In genomic region chr22:37516456-37516855, GRCh38 we compare ENCODE assay signal across 19 cellular contexts. TPM values are rescaled to one million over a fixed set of nuclear protein-coding genes. Genes with fewer than 3 reads are reported as not detected.
DNase-seq lines count a peak whose midpoint lies in the region; ATAC-seq, FAIRE-seq and TF ChIP-seq lines count a peak whose summit lies in the region.
"Had no signal": no experiment of that assay in that cellular context is flagged by ENCODE, and none has a peak within 500 bp of the region (broad histone marks: within the 10 kb centered on the region; RNA-seq: fewer than 3 reads in every experiment).

No MANE protein-coding gene starts in this region.

- H4K5ac ChIP-seq in H1 (ENCODE audit: insufficient read length, low read depth, low read length) = no peak overlapping the region

- H3K23me2 ChIP-seq in H1 (ENCODE audit: low read depth, low read length) = peaks cover 10% of the 10 kb centered on the region; the same call in 1 of the 2 replicates

- H2AFZ ChIP-seq in H1 (ENCODE audit: low read length) = no peak overlapping the region
- H2AFZ ChIP-seq in osteoblast (ENCODE audit: low read length) = no peak overlapping the region

- WGBS in H1 (ENCODE audit: extremely low coverage in 1 of 2, insufficient coverage in 1 of 2, insufficient read length in 1 of 2, insufficient replicate concordance in 2 of 2, low coverage in 1 of 2, low lambda C conversion rate in 2 of 2, missing lambda C conversion rate in 1 of 2), 2 experiments = 100% methylated on average over 1 of the region's 1 CpG; no CpG with 5 or more reads in 1 of the 2 experiments

- H3K4me3 ChIP-seq in Panc1 (ENCODE audit: low read depth in 2 of 2, low read length in 2 of 2) = no peak overlapping the region
- H3K4me3 ChIP-seq in H1 (ENCODE audit: extremely low read depth in 1 of 4, insufficient read depth in 2 of 4, low read depth in 3 of 4, low read length in 4 of 4) = no peak overlapping the region
- H3K4me3 ChIP-seq in osteoblast (ENCODE audit: insufficient read depth, low read length) = no peak overlapping the region
- H3K4me3 ChIP-seq: BLaER1, GM12878, HAP-1 had no signal

- in situ Hi-C loops in Panc1 (cut with HindIII; ENCODE audit: low pct_unique_long_range_greater_than_20kb, low sequenced_read_pairs) = no loop called here

- BruUV-seq in Panc1 (replicated peaks; lab: Mats Ljungman, UMichigan) = no TSS peak

- H3K4me1 ChIP-seq in Panc1 (ENCODE audit: control insufficient read depth, insufficient read depth, low read length) (peaks cover 50% of the 10 kb centered on the region), H1 (replicated peaks in 1 of 4; ENCODE audit: control insufficient read depth in 3 of 4, insufficient read depth in 4 of 4, low read length in 3 of 4) (peaks cover 0 to 8% (median 5%) of the 10 kb centered on the region in 4 experiments; a peak in 4 of 7 replicates), osteoblast (ENCODE audit: insufficient read depth, low read length) (peaks cover 22% of the 10 kb centered on the region)

- no peak for TF ChIP-seq POLR2A in H1 (IDR thresholded peaks at IDR 0.05; ENCODE audit: control extremely low read depth in 1 of 2, low read depth in 2 of 2, low read length in 2 of 2)

- no peak overlapping the region for H3K4ac ChIP-seq in H1 (replicated peaks; ENCODE audit: insufficient read length, low read depth, low read length)

- H2BK5ac ChIP-seq in H1 (ENCODE audit: low read depth, low read length) = no peak overlapping the region

- H3K79me2 ChIP-seq in H1 (ENCODE audit: control insufficient read depth in 1 of 2, insufficient read depth in 2 of 2, low read length in 2 of 2) (no peaks in the 10 kb centered on the region), osteoblast (ENCODE audit: insufficient read depth, low read length) (peaks cover 22% of the 10 kb centered on the region)

- no peak overlapping the region for H2BK120ac ChIP-seq in H1 (replicated peaks; ENCODE audit: low read depth, low read length)

- no peaks in the 10 kb centered on the region for H3K27me3 ChIP-seq in Panc1 (ENCODE audit: control insufficient read depth, insufficient read depth, low read length)
- H3K27me3 ChIP-seq in H1 (replicated peaks in 1 of 4; ENCODE audit: control insufficient read depth in 3 of 4, extremely low read depth in 1 of 4, insufficient read depth in 3 of 4, low read length in 3 of 4) = peaks cover 7 to 25% (median 16%) of the 10 kb centered on the region in 4 experiments; a peak in 6 of 7 replicates
- H3K27me3 ChIP-seq in osteoblast (ENCODE audit: insufficient read depth, low read length) = no peaks in the 10 kb centered on the region

- TF ChIP-seq CTCF in Panc1 (IDR thresholded peaks at IDR 0.05) (no peak), H1 (IDR thresholded peaks at IDR 0.05; ENCODE audit: control extremely low read depth in 1 of 3, insufficient read depth in 1 of 3, low read depth in 1 of 3, low read length in 3 of 3) (no peak), osteoblast (IDR thresholded peaks at IDR 0.05; ENCODE audit: extremely low read depth, low read depth, low read length) (no peak)

- TF ChIP-seq EP300 in H1 (IDR thresholded peaks at IDR 0.05; ENCODE audit: borderline replicate concordance in 1 of 2, low read depth in 2 of 2, low read length in 2 of 2) = no peak

- H3K9ac ChIP-seq in H1 (replicated peaks in 1 of 4; ENCODE audit: extremely low read depth in 1 of 4, low read depth in 3 of 4, low read length in 3 of 4) = no peak overlapping the region
- H3K9ac ChIP-seq: BLaER1 had no signal

- H3K9me3 ChIP-seq in Panc1 (ENCODE audit: control insufficient read depth, insufficient read depth, low read depth, low read length) = no peaks in the 10 kb centered on the region
- no peaks in the 10 kb centered on the region for H3K9me3 ChIP-seq in H1 (ENCODE audit: insufficient read depth in 2 of 2, low read depth in 1 of 2, low read length in 1 of 2)
- no peaks in the 10 kb centered on the region for H3K9me3 ChIP-seq in osteoblast (ENCODE audit: low read depth, low read length)
- H3K9me3 ChIP-seq: BLaER1, HAP-1 had no signal

- H3K23ac ChIP-seq in H1 (ENCODE audit: insufficient read length) = no peak overlapping the region

- ATAC-seq in Panc1 (no peak), GM19328 (IDR thresholded peaks at IDR 0.05; ENCODE audit: unreplicated experiment) (no peak)
- ATAC-seq: GM12878 had no signal

- H4K8ac ChIP-seq in H1 (ENCODE audit: extremely low read depth, insufficient read depth, low read length) = no peak overlapping the region

- POLR2A ChIA-PET in Panc1 (lab: Charles Lee) (interaction anchor here (0.6 kb wide), 1 partner anchor 16 kb away, joined by 7 read pairs; no protein-coding TSS in a partner anchor), H1 (lab: Charles Lee; ENCODE audit: partially characterized antibody) (no interaction called here)

- no peak for TF ChIP-seq RAD21 in H1 (IDR thresholded peaks at IDR 0.05 in 1 of 2, conservative IDR thresholded peaks at IDR 0.05 in 1 of 2; ENCODE audit: low read depth in 2 of 2, low read length in 2 of 2)

- no peak overlapping the region for H2AK5ac ChIP-seq in H1 (ENCODE audit: low read depth, low read length)

- FAIRE-seq in G401.6 (lab: Jason Lieb, UNC) (peak; percentile 41), H1 (lab: Jason Lieb, UNC) (no peak)
- FAIRE-seq: GM12878, GM18507 had no signal

- H3K27ac ChIP-seq in Panc1 (ENCODE audit: low read length) (peak overlapping the region; percentile 69; the same call in 1 of the 2 replicates), H1 (ENCODE audit: low read depth, low read length) (no peak overlapping the region), osteoblast (ENCODE audit: low read depth, low read length) (no peak overlapping the region)
- H3K27ac ChIP-seq: BLaER1 had no signal

- H3K4me2 ChIP-seq in H1 (ENCODE audit: insufficient read depth in 1 of 2, low read depth in 2 of 2, low read length in 2 of 2) (no peak overlapping the region), osteoblast (ENCODE audit: insufficient read depth, low read length) (no peak overlapping the region)
- H3K4me2 ChIP-seq: BLaER1 had no signal

- no peak overlapping the region for H3K56ac ChIP-seq in H1 (replicated peaks; ENCODE audit: insufficient read length, low read depth, low read length)

- no peak overlapping the region for H2BK12ac ChIP-seq in H1 (ENCODE audit: low read depth, low read length)

- H3K36me3 ChIP-seq in Panc1 (ENCODE audit: control insufficient read depth, insufficient read depth, low read length) (no peaks in the 10 kb centered on the region; the same call in 1 of the 2 replicates), H1 (ENCODE audit: control insufficient read depth in 2 of 4, insufficient read depth in 4 of 4, low read length in 3 of 4) (no peaks in the 10 kb centered on the region), osteoblast (ENCODE audit: insufficient read depth, low read length) (peaks cover 24% of the 10 kb centered on the region)
- H3K36me3 ChIP-seq: BLaER1 had no signal

- H3K79me1 ChIP-seq in H1 (ENCODE audit: low read depth, low read length) = no peaks in the 10 kb centered on the region

- intact Hi-C loops in Panc1 (cut with micrococcal nuclease; ENCODE audit: unreplicated experiment) = no loop called here

- CTCF ChIA-PET in Panc1 (lab: Charles Lee) (no interaction called here), H1 (lab: Charles Lee; ENCODE audit: partially characterized antibody) (interaction anchor here (1.2 to 1.5 kb wide), 2 partner anchors 17 to 45 kb away, joined by 3 to 4 read pairs; no protein-coding TSS in a partner anchor)

- no peak overlapping the region for H4K91ac ChIP-seq in H1 (replicated peaks; ENCODE audit: insufficient read length, low read length)

- DNase-seq in Panc1 (ENCODE audit: low read depth, low spot score) = no peak
- DNase-seq in H1 (ENCODE audit: low read depth in 1 of 2, low spot score in 2 of 2) = no peak
- peak; percentile 51 for DNase-seq in osteoblast (ENCODE audit: insufficient read length, low spot score, missing footprints)
- DNase-seq in GM03348 (ENCODE audit: low spot score) = no peak
- DNase-seq in 8988T = no peak
- DNase-seq: AML-193; CD8-positive, alpha-beta memory T cell; DMS53; GOT3; HFFc6; IMR-90; KG1 had no signal

- H2BK20ac ChIP-seq in H1 (ENCODE audit: low read length) = no peak overlapping the region

- H4K20me1 ChIP-seq in H1 (replicated peaks in 1 of 2; ENCODE audit: control insufficient read depth in 1 of 2, insufficient read depth in 2 of 2, low read length in 2 of 2) = peaks cover 0 to 1% of the 10 kb centered on the region in 2 experiments
- peaks cover 15% of the 10 kb centered on the region for H4K20me1 ChIP-seq in osteoblast (ENCODE audit: insufficient read depth, low read length)

- H2BK15ac ChIP-seq in H1 (ENCODE audit: low read length) = no peak overlapping the region

- H3K14ac ChIP-seq in H1 (ENCODE audit: insufficient read length) = no peak overlapping the region

- H3K18ac ChIP-seq in H1 (ENCODE audit: extremely low read depth, low read length) = no peak overlapping the region

RNA-seq across cellular contexts. Expression of gene CARD10, which starts 2.8 kb away (rescaled TPM):
- total RNA-seq in Panc1 (2021; ENCODE audit: unreplicated experiment) = 43.1 TPM
- polyA plus RNA-seq in Panc1 (2012; ENCODE audit: insufficient read length) = 49.6 TPM
- 14.4 and 14.6 TPM in 2 replicates for total RNA-seq in H1 (2021; fragmentation: NEBNext Ultra II Directional; extraction: Animal tissue kit (Norgen Biotek cat#: 25700))
- polyA plus RNA-seq in H1 (2011; rRNA removed) = 13.5 and 17.4 TPM in 2 replicates
- polyA plus RNA-seq in H1 (2011; cell fraction: cytosol; rRNA removed) = 11.2 TPM
- 23.7 TPM for polyA plus RNA-seq in H1 (2011; cell fraction: nucleus; rRNA removed)
- polyA plus RNA-seq in H1 (2012, experiment 1 of 2) = 7.9 to 13.1 TPM (median 11.6 TPM) in 4 replicates
- polyA plus RNA-seq in H1 (2012, experiment 2 of 2) = 11.4 TPM
- 9.2 TPM for polyA plus RNA-seq in H1 (2013, experiment 1 of 2)
- polyA plus RNA-seq in H1 (2013, experiment 2 of 2) = 9.2 TPM
- polyA minus RNA-seq in H1 (2011; rRNA and poly(A)+ RNA removed) = 6.8 and 7.5 TPM in 2 replicates
- 11.4 TPM for polyA minus RNA-seq in H1 (2011; cell fraction: cytosol; rRNA and poly(A)+ RNA removed)
- polyA minus RNA-seq in H1 (2011; cell fraction: nucleus; rRNA and poly(A)+ RNA removed) = 5.0 TPM
- total RNA-seq in osteoblast = 11.9 and 12.7 TPM in 2 replicates

RNA-seq across cellular contexts. Expression of gene MFNG, which starts 30.3 kb away (rescaled TPM):
- 7.1 TPM for total RNA-seq in Panc1 (2021; ENCODE audit: unreplicated experiment)
- 7.5 TPM for polyA plus RNA-seq in Panc1 (2012; ENCODE audit: insufficient read length)
- 1.7 and 1.8 TPM in 2 replicates for total RNA-seq in H1 (2021; fragmentation: NEBNext Ultra II Directional; extraction: Animal tissue kit (Norgen Biotek cat#: 25700))
- polyA plus RNA-seq in H1 (2011; rRNA removed) = 5.5 and 8.0 TPM in 2 replicates
- polyA plus RNA-seq in H1 (2011; cell fraction: cytosol; rRNA removed) = 5.4 TPM
- polyA plus RNA-seq in H1 (2011; cell fraction: nucleus; rRNA removed) = 11.5 TPM
- 1.7 to 3.1 TPM (median 2.6 TPM) in 4 replicates for polyA plus RNA-seq in H1 (2012, experiment 1 of 2)
- polyA plus RNA-seq in H1 (2012, experiment 2 of 2) = 1.5 TPM
- polyA plus RNA-seq in H1 (2013, experiment 1 of 2) = 2.4 TPM
- polyA plus RNA-seq in H1 (2013, experiment 2 of 2) = 2.8 TPM
- 1.3 and 1.6 TPM in 2 replicates for polyA minus RNA-seq in H1 (2011; rRNA and poly(A)+ RNA removed)
- polyA minus RNA-seq in H1 (2011; cell fraction: cytosol; rRNA and poly(A)+ RNA removed) = 6.8 TPM
- 4.9 TPM for polyA minus RNA-seq in H1 (2011; cell fraction: nucleus; rRNA and poly(A)+ RNA removed)
- total RNA-seq in osteoblast = 0.29 and 0.72 TPM in 2 replicates
- total RNA-seq: A673, HFFc6, IMR-90 had no signal

RNA-seq across cellular contexts. Expression of gene CDC42EP1, which starts 43.8 kb away (rescaled TPM):
- 62.5 TPM for total RNA-seq in Panc1 (2021; ENCODE audit: unreplicated experiment)
- 91.2 TPM for polyA plus RNA-seq in Panc1 (2012; ENCODE audit: insufficient read length)
- total RNA-seq in H1 (2021; fragmentation: NEBNext Ultra II Directional; extraction: Animal tissue kit (Norgen Biotek cat#: 25700)) = 10.1 and 11.2 TPM in 2 replicates
- 8.3 and 15.4 TPM in 2 replicates for polyA plus RNA-seq in H1 (2011; rRNA removed)
- polyA plus RNA-seq in H1 (2011; cell fraction: cytosol; rRNA removed) = 5.3 TPM
- 7.8 TPM for polyA plus RNA-seq in H1 (2011; cell fraction: nucleus; rRNA removed)
- 5.5 to 11.6 TPM (median 10.8 TPM) in 4 replicates for polyA plus RNA-seq in H1 (2012, experiment 1 of 2)
- 8.9 TPM for polyA plus RNA-seq in H1 (2012, experiment 2 of 2)
- polyA plus RNA-seq in H1 (2013, experiment 1 of 2) = 11.0 TPM
- 10.5 TPM for polyA plus RNA-seq in H1 (2013, experiment 2 of 2)
- 2.1 and 2.2 TPM in 2 replicates for polyA minus RNA-seq in H1 (2011; rRNA and poly(A)+ RNA removed)
- 4.3 TPM for polyA minus RNA-seq in H1 (2011; cell fraction: cytosol; rRNA and poly(A)+ RNA removed)
- polyA minus RNA-seq in H1 (2011; cell fraction: nucleus; rRNA and poly(A)+ RNA removed) = 5.1 TPM
- total RNA-seq in osteoblast = 28.6 and 35.5 TPM in 2 replicates
- polyA plus RNA-seq: CD8-positive, alpha-beta memory T cell had no signal
